Comparison of ENCODE assay signal across 8 cellular contexts in genomic region chr22:39014723-39015121, GRCh38. TPM values are rescaled to one million over a fixed set of nuclear protein-coding genes. Genes with fewer than 3 reads are reported as not detected.
DNase-seq lines count a peak whose midpoint lies in the region; TF ChIP-seq lines count a peak whose summit lies in the region.
"Not testable (repeated sequence)": the region's sequence is repeated elsewhere in the genome, so short reads cannot be mapped to it uniquely, and the experiment has no call there.

No MANE protein-coding gene starts in this region.

- H3K27ac ChIP-seq in brain microvascular endothelial cell (peak overlapping the region; percentile 16), mesendoderm (ENCODE audit: low read depth, low read length) (peak overlapping the region; percentile 90), transverse colon (peak overlapping the region; percentile 86 to 94 (median 88))

- not testable (repeated sequence) for H3K23ac ChIP-seq in mesendoderm (ENCODE audit: low read length)

- H4K5ac ChIP-seq in mesendoderm (ENCODE audit: low read length): not testable (repeated sequence)

- not testable (repeated sequence) for TF ChIP-seq CTCF in brain microvascular endothelial cell (IDR thresholded peaks at IDR 0.05; ENCODE audit: low read depth, low read length, missing control alignments); fibroblast of villous mesenchyme (IDR thresholded peaks at IDR 0.05; ENCODE audit: insufficient read depth, low read depth, low read length); retinal pigment epithelial cell (conservative IDR thresholded peaks at IDR 0.05; ENCODE audit: low read depth, low read length); transverse colon (IDR thresholded peaks at IDR 0.05)

- H2BK5ac ChIP-seq in mesendoderm (ENCODE audit: low read length): not testable (repeated sequence)

- H3K4me1 Mint-ChIP-seq in activated CD4-positive, alpha-beta T cell treated with anti-CD3 and anti-CD28 coated beads, Interleukin-2, amount 10 ng/mL, durations not matched to agents 24 days and 14 days: peaks cover 32% of the 10 kb centered on the region

- peak overlapping the region; percentile 86 for H3K9ac ChIP-seq in mesendoderm (ENCODE audit: low read length)

- not testable (repeated sequence) for H4K8ac ChIP-seq in mesendoderm (ENCODE audit: low read depth, low read length)

- peak overlapping the region; percentile 82 for H3K18ac ChIP-seq in mesendoderm (ENCODE audit: low read length)

- not testable (repeated sequence) for H3K4me1 ChIP-seq in mesendoderm (ENCODE audit: control insufficient read depth, low read depth, low read length)
- H3K4me1 ChIP-seq in transverse colon: peaks cover 4 to 21% (median 14%) of the 10 kb centered on the region in 4 donors

- DNase-seq in EL (peak; percentile 13), MV-4-11 (lab: John Stamatoyannopoulos, UW) (peak; percentile 3), brain microvascular endothelial cell (peak; percentile 5), fibroblast of villous mesenchyme (ENCODE audit: low read depth) (peak; percentile 10)
- not testable (repeated sequence) for DNase-seq in activated CD4-positive, alpha-beta T cell treated with anti-CD3 and anti-CD28 coated beads, Interleukin-2, amount 10 ng/mL, durations not matched to agents 24 days and 14 days; mesendoderm; retinal pigment epithelial cell (ENCODE audit: low read depth); transverse colon

- H2AK5ac ChIP-seq in mesendoderm (ENCODE audit: low read length): not testable (repeated sequence)

- peak overlapping the region; percentile 8 for H3K4me2 ChIP-seq in mesendoderm (ENCODE audit: low read length)

- H3K4me3 ChIP-seq in brain microvascular endothelial cell (ENCODE audit: low read depth, low read length) (peak overlapping the region; percentile 60), fibroblast of villous mesenchyme (ENCODE audit: low read depth, low read length) (peak overlapping the region; percentile 69), retinal pigment epithelial cell (ENCODE audit: low read length) (peak overlapping the region; percentile 22), transverse colon (peak overlapping the region; percentile 44 to 64 (median 46))
- not testable (repeated sequence) for H3K4me3 ChIP-seq in mesendoderm (ENCODE audit: low read length)

- not testable (repeated sequence) for H3K27me3 Mint-ChIP-seq in activated CD4-positive, alpha-beta T cell treated with anti-CD3 and anti-CD28 coated beads, Interleukin-2, amount 10 ng/mL, durations not matched to agents 24 days and 14 days

- in situ Hi-C loops in brain microvascular endothelial cell (cut with HindIII; ENCODE audit: low pct_ligation_motif_present, low sequenced_read_pairs): not testable (repeated sequence)
- in situ Hi-C loops in transverse colon (cut with MboI; ENCODE audit: low pct_ligation_motif_present in 1 of 4, low pct_unique_long_range_greater_than_20kb in 1 of 4, low sequenced_read_pairs in 3 of 4): loop anchor here in 2 of 4 donors (25.0 kb wide), 2 partner anchors 98 to 298 kb away; partner anchors contain the start of gene RPL3 (in 2 of the 2)

- peak overlapping the region; percentile 98 for H3K27ac Mint-ChIP-seq in activated CD4-positive, alpha-beta T cell treated with anti-CD3 and anti-CD28 coated beads, Interleukin-2, amount 10 ng/mL, durations not matched to agents 24 days and 14 days

- TF ChIP-seq POLR2A in transverse colon (IDR thresholded peaks at IDR 0.05): not testable (repeated sequence)

- WGBS in mesendoderm (ENCODE audit: extremely low coverage, insufficient coverage, low lambda C conversion rate): no CpG with 5 or more reads among the region's 6 CpGs
- WGBS in transverse colon (ENCODE audit: low coverage in 1 of 2), 2 donors: 0 to 37% methylated on average over 1 to 6 of the region's 6 CpGs

- H3K4ac ChIP-seq in mesendoderm (ENCODE audit: low read depth, low read length): peak overlapping the region; percentile 99

- peak overlapping the region; percentile 35 for H2BK120ac ChIP-seq in mesendoderm (ENCODE audit: low read depth, low read length)

- intact Hi-C loops in activated CD4-positive, alpha-beta T cell treated with anti-CD3 and anti-CD28 coated beads, Interleukin-2, amount 10 ng/mL, durations not matched to agents 24 days and 14 days (cut with micrococcal nuclease): loop anchor here (2.0 kb wide), 1 partner anchor 102 kb away; no protein-coding TSS in a partner anchor
- intact Hi-C loops in transverse colon (cut with DNase I; ENCODE audit: low total_unique reads): not testable (repeated sequence)

- H3K79me1 ChIP-seq in mesendoderm (ENCODE audit: low read length): not testable (repeated sequence)

- H3K9me3 Mint-ChIP-seq in activated CD4-positive, alpha-beta T cell treated with anti-CD3 and anti-CD28 coated beads, Interleukin-2, amount 10 ng/mL, durations not matched to agents 24 days and 14 days: not testable (repeated sequence)

- not testable (repeated sequence) for H3K9me3 ChIP-seq in transverse colon

- H3K4me3 Mint-ChIP-seq in activated CD4-positive, alpha-beta T cell treated with anti-CD3 and anti-CD28 coated beads, Interleukin-2, amount 10 ng/mL, durations not matched to agents 24 days and 14 days: peak overlapping the region; percentile 99

- peaks cover 17% of the 10 kb centered on the region for H3K36me3 Mint-ChIP-seq in activated CD4-positive, alpha-beta T cell treated with anti-CD3 and anti-CD28 coated beads, Interleukin-2, amount 10 ng/mL, durations not matched to agents 24 days and 14 days (ENCODE audit: low read depth)

- H3K27me3 ChIP-seq in brain microvascular endothelial cell (replicated peaks); mesendoderm (ENCODE audit: insufficient read depth, low read length, poor library complexity); transverse colon: not testable (repeated sequence)

- TF ChIP-seq EP300 in transverse colon (IDR thresholded peaks at IDR 0.05; ENCODE audit: low read depth): not testable (repeated sequence)

- not testable (repeated sequence) for H3K79me2 ChIP-seq in mesendoderm (ENCODE audit: control insufficient read depth, insufficient read depth, low read length)

- not testable (repeated sequence) for H2BK15ac ChIP-seq in mesendoderm (replicated peaks; ENCODE audit: low read depth)

- H3K56ac ChIP-seq in mesendoderm (ENCODE audit: low read length): peak overlapping the region; percentile 94

- H3K36me3 ChIP-seq in brain microvascular endothelial cell (replicated peaks); mesendoderm (ENCODE audit: control insufficient read depth, insufficient read depth, low read length); transverse colon: not testable (repeated sequence)

RNA-seq across cellular contexts. Expression of gene APOBEC3C, which starts 0.7 kb away (rescaled TPM):
- 73.6 and 74.8 TPM in 2 replicates for total RNA-seq in activated CD4-positive, alpha-beta T cell treated with anti-CD3 and anti-CD28 coated beads, Interleukin-2, amount 10 ng/mL, durations not matched to agents 24 days and 14 days
- total RNA-seq in fibroblast of villous mesenchyme (11.9 and 16.4 TPM in 2 replicates), transverse colon (1 to 10 TPM; 1.2 to 9.1 (median 7.5) TPM)
- 25.5 TPM for polyA plus RNA-seq in mesendoderm (2013, experiment 1 of 2)
- polyA plus RNA-seq in mesendoderm (2013, experiment 2 of 2): 25.1 TPM

RNA-seq across cellular contexts. Expression of gene APOBEC3D, which starts 6.2 kb away (rescaled TPM):
- total RNA-seq in activated CD4-positive, alpha-beta T cell treated with anti-CD3 and anti-CD28 coated beads, Interleukin-2, amount 10 ng/mL, durations not matched to agents 24 days and 14 days: 26.2 and 26.7 TPM in 2 replicates
- 2.9 and 4.3 TPM in 2 replicates for total RNA-seq in fibroblast of villous mesenchyme
- polyA plus RNA-seq in mesendoderm (2013, experiment 1 of 2): 3.0 TPM
- polyA plus RNA-seq in mesendoderm (2013, experiment 2 of 2): 3.1 TPM
- 1 to 10 TPM; 2.0 to 6.4 (median 4.2) TPM for total RNA-seq in transverse colon

RNA-seq across cellular contexts. Expression of gene APOBEC3F, which starts 25.9 kb away (rescaled TPM):
- 16.9 and 19.8 TPM in 2 replicates for total RNA-seq in activated CD4-positive, alpha-beta T cell treated with anti-CD3 and anti-CD28 coated beads, Interleukin-2, amount 10 ng/mL, durations not matched to agents 24 days and 14 days
- total RNA-seq in fibroblast of villous mesenchyme (4.8 and 5.6 TPM in 2 replicates), transverse colon (1 to 10 TPM in 3 of 4 donors, not detected in 1; 2.6 to 6.8 (median 4.8) TPM)
- 4.0 TPM for polyA plus RNA-seq in mesendoderm (2013, experiment 1 of 2)
- 3.4 TPM for polyA plus RNA-seq in mesendoderm (2013, experiment 2 of 2)

RNA-seq across cellular contexts. Expression of gene APOBEC3B, which starts 32.6 kb away (rescaled TPM):
- 25.4 and 26.1 TPM in 2 replicates for total RNA-seq in activated CD4-positive, alpha-beta T cell treated with anti-CD3 and anti-CD28 coated beads, Interleukin-2, amount 10 ng/mL, durations not matched to agents 24 days and 14 days
- total RNA-seq in fibroblast of villous mesenchyme (2.2 and 3.2 TPM in 2 replicates), transverse colon (10 to 100 TPM in 2 of 4 donors, 1 to 10 TPM in 1, not detected in 1; 7.8 to 15.3 (median 10.9) TPM)
- 8.4 TPM for polyA plus RNA-seq in mesendoderm (2013, experiment 1 of 2)
- 9.6 TPM for polyA plus RNA-seq in mesendoderm (2013, experiment 2 of 2)

RNA-seq across cellular contexts. Expression of gene APOBEC3A, which starts 57.3 kb away (rescaled TPM):
- not detected in 2 replicates for total RNA-seq in activated CD4-positive, alpha-beta T cell treated with anti-CD3 and anti-CD28 coated beads, Interleukin-2, amount 10 ng/mL, durations not matched to agents 24 days and 14 days
- total RNA-seq in fibroblast of villous mesenchyme (not detected in 2 replicates), transverse colon (1 to 10 TPM in 2 of 4 donors, not detected in 2; 2.7 to 3.0 TPM)
- not detected for polyA plus RNA-seq in mesendoderm (2013, experiment 1 of 2)
- polyA plus RNA-seq in mesendoderm (2013, experiment 2 of 2): not detected

Comparison
In these comparisons a context has a peak if more than half of its experiments do, and no peak if none do; other contexts are left out.
1. H3K27ac ChIP-seq: peak in every context shown above with its lines; median percentile 90 in mesendoderm; 88 in transverse colon; 16 in brain microvascular endothelial cell.